ENCODE assay signal across 12 cellular contexts in the genomic region with DNA sequence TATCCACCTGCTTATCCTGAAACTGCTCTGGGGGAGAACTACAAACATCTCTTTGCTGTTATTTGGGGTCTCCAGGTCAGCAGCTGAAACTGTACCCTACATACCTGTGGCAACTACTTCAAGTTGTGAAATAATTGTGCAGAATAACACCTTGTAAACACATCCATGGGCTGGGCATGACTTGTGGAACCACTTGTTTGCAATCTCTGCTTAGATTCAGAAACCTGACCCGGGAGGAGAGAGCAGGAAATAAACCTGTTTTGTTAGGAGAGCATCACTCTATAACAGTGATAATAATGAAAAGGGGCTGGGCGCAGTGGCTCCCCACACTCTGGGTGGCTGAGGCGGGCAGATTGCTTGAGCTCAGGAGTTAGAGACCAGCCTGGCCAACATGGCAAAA.
DNase-seq lines count a peak whose midpoint lies in the region; ATAC-seq and TF ChIP-seq lines count a peak whose summit lies in the region.
"Had no signal": no experiment of that assay in that cellular context is flagged by ENCODE, and none has a peak within 500 bp of the region (broad histone marks: within the 10 kb centered on the region; RNA-seq: fewer than 3 reads in every experiment).

No MANE protein-coding gene starts in this region.

- no peak for ATAC-seq in SK-N-SH treated with all-trans-retinoic acid at 6 μM for 48 hours
- ATAC-seq in RWPE2 (ENCODE audit: low read depth), result no peak
- no peak for ATAC-seq in GM19395 (IDR thresholded peaks at IDR 0.05; ENCODE audit: unreplicated experiment)

- H3K4me1 ChIP-seq in SK-N-SH (ENCODE audit: control insufficient read depth in 1 of 2, insufficient read depth in 2 of 2, low read depth in 1 of 2, low read length in 1 of 2), result peaks cover 0 to 9% of the 10 kb centered on the region in 2 experiments; a peak in 2 of 4 replicates
- peaks cover 29% of the 10 kb centered on the region for H3K4me1 ChIP-seq in RWPE2 (ENCODE audit: insufficient read depth, poor library complexity, severe bottlenecking)
- H3K4me1 ChIP-seq: Caco-2 had no signal

- H3K9me3 ChIP-seq in SK-N-SH (0 out of 2 replicates have a peak, but pooled peaks cover 6% of the 10 kb centered on the region), RWPE2 (ENCODE audit: severe bottlenecking) (peaks cover 9% of the 10 kb centered on the region)

- H3K9me2 ChIP-seq in SK-N-SH, result no peaks in the 10 kb centered on the region

- 82% methylated on average over 3 of the region's 3 CpGs for WGBS in SK-N-SH (ENCODE audit: low lambda C conversion rate)

- no peak for TF ChIP-seq RAD21 in SK-N-SH (IDR thresholded peaks at IDR 0.05; ENCODE audit: low read length)

- no peak overlapping the region for H2AFZ ChIP-seq in SK-N-SH (ENCODE audit: low read depth)

- H3K27me3 ChIP-seq in SK-N-SH (ENCODE audit: insufficient read depth), result no peaks in the 10 kb centered on the region
- no peaks in the 10 kb centered on the region for H3K27me3 ChIP-seq in RWPE2 (ENCODE audit: insufficient read depth, poor library complexity, severe bottlenecking)

- TF ChIP-seq CTCF in SK-N-SH (IDR thresholded peaks at IDR 0.05), result no peak
- TF ChIP-seq CTCF in RWPE2 (IDR thresholded peaks at IDR 0.05; ENCODE audit: poor library complexity, severe bottlenecking), result no peak
- TF ChIP-seq CTCF in neural crest cell (conservative IDR thresholded peaks at IDR 0.05), result no peak

- peaks cover 7% of the 10 kb centered on the region for H3K4me1 Mint-ChIP-seq in neural crest cell

- POLR2A ChIA-PET in SK-N-SH (lab: Yijun Ruan, JAX), result no interaction called here

- peaks cover 2% of the 10 kb centered on the region for H3K27me3 Mint-ChIP-seq in neural crest cell (ENCODE audit: low read depth)

- H4K20me1 ChIP-seq in SK-N-SH (ENCODE audit: insufficient read depth), result no peaks in the 10 kb centered on the region

- CTCF ChIA-PET in SK-N-SH (lab: Yijun Ruan, JAX), result interaction anchor here (0.9 to 5.4 kb wide), 4 partner anchors 13 to 378 kb away, joined by 3 to 29 read pairs (median 4); no protein-coding TSS in a partner anchor

- no peak overlapping the region for H3K4me3 Mint-ChIP-seq in neural crest cell

- peaks cover 7% of the 10 kb centered on the region for H3K9me3 Mint-ChIP-seq in neural crest cell

- no peaks in the 10 kb centered on the region for H3K79me2 ChIP-seq in SK-N-SH (ENCODE audit: insufficient read depth)

- peak overlapping the region in 1 of 2 experiments; percentile 100; a peak in 2 of 4 replicates for H3K27ac ChIP-seq in SK-N-SH (ENCODE audit: low read depth in 2 of 2, low read length in 1 of 2)
- peak overlapping the region; percentile 97 for H3K27ac ChIP-seq in RWPE2 (ENCODE audit: poor library complexity, severe bottlenecking)

- DNase-seq in SK-N-SH, result no peak
- no peak for DNase-seq in RWPE2 (ENCODE audit: low spot score)
- no peak for DNase-seq in neural crest cell (ENCODE audit: low read depth, low spot score)
- no peak for DNase-seq in NCI-H1105 (lab: John Stamatoyannopoulos, UW)
- no peak for DNase-seq in activated CD4-positive, CD25-positive, alpha-beta regulatory T cell treated with anti-CD3 and anti-CD28 coated beads, Interleukin-2, amount 50 U/mL, for 72 hours
- DNase-seq: Caco-2, NCI-H1417, NCI-H1930, NCI-H748 treated with DMSO at 0.1 percent for 48 hours, T-helper 1 cell had no signal

- peaks cover 2% of the 10 kb centered on the region for H3K36me3 Mint-ChIP-seq in neural crest cell (ENCODE audit: low read depth)

- H3K4me3 ChIP-seq in SK-N-SH (ENCODE audit: low read depth in 2 of 2, low read length in 1 of 2), result no peak overlapping the region
- H3K4me3 ChIP-seq in RWPE2 (ENCODE audit: severe bottlenecking), result no peak overlapping the region

- H3K27ac Mint-ChIP-seq in neural crest cell (ENCODE audit: unreplicated experiment), result peak overlapping the region; percentile 9

- peaks cover 16% of the 10 kb centered on the region for H3F3A ChIP-seq in SK-N-SH (replicated peaks; ENCODE audit: insufficient read depth)

- TF ChIP-seq EP300 in SK-N-SH (IDR thresholded peaks at IDR 0.05; ENCODE audit: borderline replicate concordance in 1 of 2, low read depth in 1 of 2, low read length in 1 of 2), result no peak

- no peak overlapping the region for H3K4me2 ChIP-seq in SK-N-SH

- peak overlapping the region; percentile 70; the same call in 1 of the 2 replicates for H3K9ac ChIP-seq in SK-N-SH

- H3K36me3 ChIP-seq in SK-N-SH (replicated peaks in 1 of 2; ENCODE audit: control insufficient read depth in 1 of 2, insufficient read depth in 2 of 2, low read length in 1 of 2) (peaks cover 0 to 3% of the 10 kb centered on the region in 2 experiments), RWPE2 (ENCODE audit: low read depth) (no peaks in the 10 kb centered on the region)

TF ChIP-seq in SK-N-SH, 30 proteins besides CTCF, POLR2A, EP300 and RAD21 (continues in another document):
- TF ChIP-seq FOSL2 (IDR thresholded peaks at IDR 0.05; ENCODE audit: borderline replicate concordance, low read depth), result no peak
- no peak for TF ChIP-seq SMC3 (IDR thresholded peaks at IDR 0.05; ENCODE audit: low read depth, low read length)
- TF ChIP-seq GABPA (IDR thresholded peaks at IDR 0.05; ENCODE audit: low read depth), result no peak
- TF ChIP-seq ZBTB33 (IDR thresholded peaks at IDR 0.05; ENCODE audit: borderline replicate concordance, low read depth), result no peak
- TF ChIP-seq USF2 (IDR thresholded peaks at IDR 0.05; ENCODE audit: borderline replicate concordance, low read depth, low read length), result no peak
- no peak for TF ChIP-seq NFIC (IDR thresholded peaks at IDR 0.05; ENCODE audit: borderline replicate concordance)

TF ChIP-seq in SK-N-SH treated with all-trans-retinoic acid at 6 μM for 48 hours, 23 proteins besides CTCF, POLR2A, EP300 and RAD21 (continues in another document):
- TF ChIP-seq PATZ1 (CRISPR knock-in tag; IDR thresholded peaks at IDR 0.05; ENCODE audit: borderline replicate concordance) (no peak), ZNF70 (CRISPR knock-in tag; IDR thresholded peaks at IDR 0.05) (no peak), TSHZ2 (CRISPR knock-in tag; IDR thresholded peaks at IDR 0.05) (no peak)
- TF ChIP-seq, protein P1, sequence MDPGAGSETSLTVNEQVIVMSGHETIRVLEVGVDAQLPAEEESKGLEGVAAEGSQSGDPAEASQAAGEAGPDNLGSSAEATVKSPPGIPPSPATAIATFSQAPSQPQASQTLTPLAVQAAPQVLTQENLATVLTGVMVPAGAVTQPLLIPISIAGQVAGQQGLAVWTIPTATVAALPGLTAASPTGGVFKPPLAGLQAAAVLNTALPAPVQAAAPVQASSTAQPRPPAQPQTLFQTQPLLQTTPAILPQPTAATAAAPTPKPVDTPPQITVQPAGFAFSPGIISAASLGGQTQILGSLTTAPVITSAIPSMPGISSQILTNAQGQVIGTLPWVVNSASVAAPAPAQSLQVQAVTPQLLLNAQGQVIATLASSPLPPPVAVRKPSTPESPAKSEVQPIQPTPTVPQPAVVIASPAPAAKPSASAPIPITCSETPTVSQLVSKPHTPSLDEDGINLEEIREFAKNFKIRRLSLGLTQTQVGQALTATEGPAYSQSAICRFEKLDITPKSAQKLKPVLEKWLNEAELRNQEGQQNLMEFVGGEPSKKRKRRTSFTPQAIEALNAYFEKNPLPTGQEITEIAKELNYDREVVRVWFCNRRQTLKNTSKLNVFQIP (CRISPR knock-in tag; IDR thresholded peaks at IDR 0.05; ENCODE audit: borderline replicate concordance, low read depth), result no peak
